Comparison of ENCODE assay signal across 8 cellular contexts in the genomic region with DNA sequence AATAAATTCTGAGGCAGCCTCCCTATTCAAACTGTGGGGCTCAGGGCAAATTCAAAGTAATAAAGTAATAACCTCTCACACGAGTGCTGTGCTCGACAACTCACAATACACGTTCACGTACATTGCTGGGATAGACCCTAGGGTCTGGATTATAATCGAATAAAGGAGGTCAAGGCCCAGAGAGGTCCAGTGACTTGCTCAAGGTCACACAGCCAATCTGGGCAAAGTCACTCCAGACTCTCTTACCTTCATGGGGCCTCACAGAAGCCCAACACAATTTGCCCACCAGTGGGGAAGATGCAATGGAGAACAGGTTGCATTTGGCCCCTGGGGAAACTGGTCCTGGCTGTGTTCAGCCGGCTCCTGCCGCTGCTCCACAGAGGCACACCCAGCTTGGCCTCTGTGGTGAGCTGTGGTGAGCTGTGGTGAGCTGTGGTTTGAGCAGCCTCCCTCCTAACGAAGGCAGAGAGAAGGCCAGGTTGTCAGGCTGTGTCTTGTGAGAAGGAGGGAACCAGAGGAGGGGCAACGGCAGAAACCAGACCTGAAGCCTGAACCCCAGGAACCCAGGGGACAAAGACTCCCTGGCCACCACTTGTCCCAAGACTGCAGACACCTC. TPM values are rescaled to one million over a fixed set of nuclear protein-coding genes. Genes with fewer than 3 reads are reported as not detected.
A peak's percentile ranks its signal among the peaks of the same experiment; 100 is the strongest.
DNase-seq lines count a peak whose midpoint lies in the region; ATAC-seq and TF ChIP-seq lines count a peak whose summit lies in the region.

No MANE protein-coding gene starts in this region.

- POLR2A ChIA-PET in CD8-positive, alpha-beta T cell (lab: Charles Lee) = interaction anchor here (1.0 to 9.1 kb wide), 8 partner anchors 8 to 463 kb away, joined by 4 to 161 read pairs (median 21); partner anchors contain the start of genes NUAK2 and NUCKS1

- no peaks in the 10 kb centered on the region for H3K9me3 ChIP-seq in CD8-positive, alpha-beta T cell (ENCODE audit: low read length)
- H3K9me3 ChIP-seq in ovary (no peaks in the 10 kb centered on the region), BE2C (no peaks in the 10 kb centered on the region)

- TF ChIP-seq CTCF in CD8-positive, alpha-beta T cell (IDR thresholded peaks at IDR 0.05) = no peak
- no peak for TF ChIP-seq CTCF in ovary (IDR thresholded peaks at IDR 0.05)
- TF ChIP-seq CTCF in BE2C (IDR thresholded peaks at IDR 0.05; ENCODE audit: low read depth, low read length) = no peak

- TF ChIP-seq POLR2A in ovary (IDR thresholded peaks at IDR 0.05) = no peak

- peak overlapping the region; percentile 55 for H3K4me3 ChIP-seq in CD8-positive, alpha-beta T cell (ENCODE audit: low read depth, low read length)
- H3K4me3 ChIP-seq in ovary = no peak overlapping the region
- H3K4me3 ChIP-seq in BE2C (ENCODE audit: low read depth, low read length) = no peak overlapping the region

- WGBS in ovary, 3 donors = 79 to 85% (median 83%) methylated on average over 9 of the region's 9 CpGs

- no peak for TF ChIP-seq EP300 in ovary (IDR thresholded peaks at IDR 0.05)

- H3K27me3 ChIP-seq in CD8-positive, alpha-beta T cell (ENCODE audit: insufficient read depth, low read length) = no peaks in the 10 kb centered on the region
- H3K27me3 ChIP-seq in ovary = no peaks in the 10 kb centered on the region
- H3K27me3 ChIP-seq in BE2C = no peaks in the 10 kb centered on the region

- H3K4me1 ChIP-seq in CD8-positive, alpha-beta T cell (ENCODE audit: insufficient read depth, low read length) = peaks cover 78% of the 10 kb centered on the region
- peaks cover 11% of the 10 kb centered on the region for H3K4me1 ChIP-seq in ovary (ENCODE audit: insufficient read depth)
- H3K4me1 ChIP-seq in BE2C = peaks cover 12% of the 10 kb centered on the region

- CTCF ChIA-PET in CD8-positive, alpha-beta T cell (lab: Charles Lee) = interaction anchor here (1.0 to 10.0 kb wide), 6 partner anchors 8 to 36 kb away, joined by 3 to 216 read pairs (median 14); partner anchors contain the start of gene NUAK2

- no peak for ATAC-seq in CD8-positive, alpha-beta T cell
- ATAC-seq in HG02623 (IDR thresholded peaks at IDR 0.05; ENCODE audit: unreplicated experiment) = peak; percentile 24

- DNase-seq in CD8-positive, alpha-beta T cell = peak; percentile 48 to 82 (median 62)
- peak; percentile 81 for DNase-seq in T-helper 2 cell treated with Interferon-gamma antibody and Interleukin-4, amounts not matched to agents 5 μg/mL and 100 μg/mL, for 36 hours (ENCODE audit: low spot score)
- DNase-seq in central memory CD4-positive, alpha-beta T cell = peak; percentile 74
- DNase-seq in stimulated activated CD8-positive, alpha-beta memory T cell treated with anti-CD3 and anti-CD28 coated beads, Interleukin-15, amount 100 ng/mL, for 48 hours (ENCODE audit: low read depth in 2 of 2) = peak; percentile 70 to 79
- no peak for DNase-seq in ovary
- no peak for DNase-seq in BE2C
- DNase-seq in retina = no peak

- H3K36me3 ChIP-seq in CD8-positive, alpha-beta T cell (ENCODE audit: insufficient read depth, low read length) = no peaks in the 10 kb centered on the region
- H3K36me3 ChIP-seq in ovary (no peaks in the 10 kb centered on the region), BE2C (no peaks in the 10 kb centered on the region)

- H3K27me3 Mint-ChIP-seq in CD8-positive, alpha-beta T cell (ENCODE audit: low read depth) = no peaks in the 10 kb centered on the region
- peaks cover 16% of the 10 kb centered on the region for H3K27me3 Mint-ChIP-seq in T-helper 2 cell treated with Interferon-gamma antibody and Interleukin-4, amounts not matched to agents 5 μg/mL and 100 μg/mL, for 36 hours (ENCODE audit: low read depth)

- peak overlapping the region; percentile 56 for H3K27ac ChIP-seq in CD8-positive, alpha-beta T cell (ENCODE audit: low read depth, low read length)
- H3K27ac ChIP-seq in ovary = peak overlapping the region in 1 of 2 donors; percentile 53

- H3K36me3 Mint-ChIP-seq in CD8-positive, alpha-beta T cell = no peaks in the 10 kb centered on the region
- H3K36me3 Mint-ChIP-seq in T-helper 2 cell treated with Interferon-gamma antibody and Interleukin-4, amounts not matched to agents 5 μg/mL and 100 μg/mL, for 36 hours (ENCODE audit: low read depth) = no peaks in the 10 kb centered on the region

- peaks cover 80% of the 10 kb centered on the region for H3K4me1 Mint-ChIP-seq in CD8-positive, alpha-beta T cell (ENCODE audit: low read depth)
- H3K4me1 Mint-ChIP-seq in T-helper 2 cell treated with Interferon-gamma antibody and Interleukin-4, amounts not matched to agents 5 μg/mL and 100 μg/mL, for 36 hours (ENCODE audit: low read depth) = peaks cover 64% of the 10 kb centered on the region

- H3K27ac Mint-ChIP-seq in CD8-positive, alpha-beta T cell = peak overlapping the region; percentile 96
- H3K27ac Mint-ChIP-seq in T-helper 2 cell treated with Interferon-gamma antibody and Interleukin-4, amounts not matched to agents 5 μg/mL and 100 μg/mL, for 36 hours = peak overlapping the region; percentile 92

- H3K9me3 Mint-ChIP-seq in CD8-positive, alpha-beta T cell = no peaks in the 10 kb centered on the region
- H3K9me3 Mint-ChIP-seq in T-helper 2 cell treated with Interferon-gamma antibody and Interleukin-4, amounts not matched to agents 5 μg/mL and 100 μg/mL, for 36 hours = no peaks in the 10 kb centered on the region

- intact Hi-C loops in CD8-positive, alpha-beta T cell (cut with DNase I, micrococcal nuclease) = loop anchor here (1.0 to 10.0 kb wide), 4 partner anchors 27 to 1516 kb away; partner anchors contain the start of genes ELK4 (in 2 of the 2) and SLC41A1 (in 1 of the 2)
- intact Hi-C loops in ovary (cut with DNase I) = no loop called here

- peak overlapping the region; percentile 83 for H3K4me3 Mint-ChIP-seq in CD8-positive, alpha-beta T cell
- peak overlapping the region; percentile 78 for H3K4me3 Mint-ChIP-seq in T-helper 2 cell treated with Interferon-gamma antibody and Interleukin-4, amounts not matched to agents 5 μg/mL and 100 μg/mL, for 36 hours

RNA-seq across cellular contexts. Expression of gene NUAK2, which starts 35.1 kb away (rescaled TPM):
- 10 to 100 TPM; 17.1 to 18.3 TPM for total RNA-seq in CD8-positive, alpha-beta T cell
- total RNA-seq in ovary = 10 to 100 TPM in 1 of 7 donors, 1 to 10 TPM in 6; 2.7 to 53.2 (median 3.7) TPM
- polyA plus RNA-seq in ovary = 1 to 10 TPM; 1.2 to 1.5 TPM
- 0.66 TPM for polyA plus RNA-seq in BE2C (2012; ENCODE audit: insufficient read depth, insufficient read length, low read depth)

RNA-seq across cellular contexts. Expression of gene TMCC2, which starts 58.7 kb away (rescaled TPM):
- total RNA-seq in CD8-positive, alpha-beta T cell = 1 to 10 TPM; 1.5 to 2.0 TPM
- total RNA-seq in ovary = 10 to 100 TPM in 1 of 7 donors, 1 to 10 TPM in 6; 2.6 to 10.1 (median 7.8) TPM
- 10 to 100 TPM in 1 of 2 donors, 1 to 10 TPM in 1; 2.3 to 11.0 TPM for polyA plus RNA-seq in ovary
- polyA plus RNA-seq in BE2C (2012; ENCODE audit: insufficient read depth, insufficient read length, low read depth) = 48.8 TPM

Comparison
In these comparisons a context has a peak if more than half of its experiments do, and no peak if none do; other contexts are left out.
1. DNase-seq: peak in CD8-positive, alpha-beta T cell (7 of 7), T-helper 2 cell treated with Interferon-gamma antibody and Interleukin-4, amounts not matched to agents 5 μg/mL and 100 μg/mL, for 36 hours (single experiment), central memory CD4-positive, alpha-beta T cell (single experiment) and stimulated activated CD8-positive, alpha-beta memory T cell treated with anti-CD3 and anti-CD28 coated beads, Interleukin-15, amount 100 ng/mL, for 48 hours (2 of 2); none in ovary (0 of 5), BE2C (single experiment) and retina (single experiment).
2. intact Hi-C loops: an anchor here in CD8-positive, alpha-beta T cell (1.0 to 10.0 kb wide); none called in ovary.